In the genomic region with DNA sequence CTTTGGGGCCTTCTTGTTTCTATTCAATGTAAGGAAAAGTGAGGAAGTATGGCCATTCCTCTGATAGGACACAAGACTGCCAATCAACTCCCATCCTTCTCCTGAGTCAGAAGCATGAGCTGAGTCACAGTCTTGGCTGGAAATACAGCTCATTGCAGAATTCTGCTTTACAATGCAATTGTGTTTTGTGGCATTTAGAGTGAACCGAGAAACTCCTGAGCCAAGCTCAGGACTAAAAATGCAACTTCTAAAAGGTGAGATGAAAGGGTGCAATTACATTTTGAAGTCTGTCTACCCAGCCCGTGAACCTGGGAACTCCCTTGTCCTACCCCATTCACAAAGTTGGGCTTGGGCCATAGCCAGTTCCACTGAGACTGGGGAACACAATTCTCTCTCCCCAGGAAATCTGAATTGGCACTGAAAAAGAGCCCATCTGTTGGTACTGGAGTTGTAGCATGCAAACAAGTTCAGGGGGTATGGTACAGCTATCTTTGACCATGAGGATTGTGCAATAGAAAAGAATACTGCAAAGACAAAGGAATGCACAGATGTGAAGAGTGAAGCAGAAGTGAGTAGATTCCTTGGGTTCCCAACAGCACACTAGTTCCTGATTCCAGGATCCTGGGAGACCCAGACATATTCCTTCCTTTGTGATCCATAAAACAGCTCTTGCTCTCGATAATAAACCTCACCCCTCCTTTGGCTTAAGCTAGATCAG, we compare ENCODE assay signal across 10 cellular contexts. TPM values are rescaled to one million over a fixed set of nuclear protein-coding genes. Genes with fewer than 3 reads are reported as not detected.
DNase-seq lines count a peak whose midpoint lies in the region; ATAC-seq, FAIRE-seq and TF ChIP-seq lines count a peak whose summit lies in the region.
"Had no signal": no experiment of that assay in that cellular context is flagged by ENCODE, and none has a peak within 500 bp of the region (broad histone marks: within the 10 kb centered on the region; RNA-seq: fewer than 3 reads in every experiment).

No MANE protein-coding gene starts in this region.

- H3K9me2 ChIP-seq in MM.1S (replicated peaks; ENCODE audit: insufficient read depth, low read length): no peaks in the 10 kb centered on the region

- H3K9ac ChIP-seq in astrocyte (ENCODE audit: low read length) (no peak overlapping the region), mesenchymal stem cell (ENCODE audit: low read length) (peak overlapping the region; percentile 4), MM.1S (ENCODE audit: low read length) (no peak overlapping the region)
- H3K9ac ChIP-seq: parathyroid adenoma had no signal

- H3K27ac ChIP-seq in astrocyte (ENCODE audit: low read depth, low read length) (no peak overlapping the region), mesenchymal stem cell (ENCODE audit: low read length, poor library complexity, severe bottlenecking) (no peak overlapping the region), MM.1S (ENCODE audit: low read length) (no peak overlapping the region)
- H3K27ac ChIP-seq: parathyroid adenoma had no signal

- ATAC-seq in HG02623 (IDR thresholded peaks at IDR 0.05; ENCODE audit: unreplicated experiment): no peak

- H3K4me2 ChIP-seq in astrocyte (ENCODE audit: low read length) (no peak overlapping the region), mesenchymal stem cell (ENCODE audit: low read length, poor library complexity, severe bottlenecking) (no peak overlapping the region), MM.1S (ENCODE audit: low read depth, low read length) (no peak overlapping the region)

- H2AFZ ChIP-seq in astrocyte (ENCODE audit: low read depth, low read length) (no peak overlapping the region), mesenchymal stem cell (ENCODE audit: low read depth, low read length) (no peak overlapping the region), MM.1S (ENCODE audit: low read length) (no peak overlapping the region)
- H2AFZ ChIP-seq: parathyroid adenoma had no signal

- intact Hi-C loops in CD14-positive monocyte (cut with micrococcal nuclease): no loop called here

- H3K4me1 ChIP-seq in astrocyte (ENCODE audit: insufficient read depth, low read length): no peaks in the 10 kb centered on the region
- H3K4me1 ChIP-seq in mesenchymal stem cell (ENCODE audit: control insufficient read depth, insufficient read depth, low read depth, low read length): no peaks in the 10 kb centered on the region
- H3K4me1 ChIP-seq in MM.1S (ENCODE audit: low read length): no peaks in the 10 kb centered on the region
- H3K4me1 ChIP-seq: parathyroid adenoma had no signal

- no peaks in the 10 kb centered on the region for H3K79me1 ChIP-seq in mesenchymal stem cell (replicated peaks; ENCODE audit: low read length, poor library complexity, severe bottlenecking)

- WGBS in mesenchymal stem cell: 77% methylated on average over 1 of the region's 3 CpGs

- TF ChIP-seq CTCF in CD14-positive monocyte (IDR thresholded peaks at IDR 0.05) (no peak), astrocyte (IDR thresholded peaks at IDR 0.05; ENCODE audit: insufficient read depth, low read depth, low read length) (no peak), MM.1S (IDR thresholded peaks at IDR 0.05; ENCODE audit: low read length) (no peak)

- peak overlapping the region in 4 of 7 donors; percentile 7 to 81 (median 66) for H3K27ac Mint-ChIP-seq in CD14-positive monocyte
- H3K27ac Mint-ChIP-seq in astrocyte (ENCODE audit: unreplicated experiment): peak overlapping the region; percentile 34

- H2BK120ac ChIP-seq in mesenchymal stem cell (ENCODE audit: low read depth, low read length): no peak overlapping the region

- H3K9me3 Mint-ChIP-seq in CD14-positive monocyte: peaks cover 0 to 3% (median 3%) of the 10 kb centered on the region in 7 donors
- H3K9me3 Mint-ChIP-seq in astrocyte (ENCODE audit: unreplicated experiment): no peaks in the 10 kb centered on the region

- H4K20me1 ChIP-seq in astrocyte (ENCODE audit: insufficient read depth, low read length): no peaks in the 10 kb centered on the region
- H4K20me1 ChIP-seq in MM.1S (ENCODE audit: insufficient read depth, low read length): no peaks in the 10 kb centered on the region

- H3K14ac ChIP-seq in mesenchymal stem cell (ENCODE audit: low read length in 2 of 2): no peak overlapping the region

- no peak overlapping the region for H3K4ac ChIP-seq in mesenchymal stem cell (ENCODE audit: low read depth in 1 of 2, low read length in 2 of 2)

- no peak overlapping the region for H2BK5ac ChIP-seq in mesenchymal stem cell (ENCODE audit: low read depth, low read length, poor library complexity, severe bottlenecking)

- H3K18ac ChIP-seq in mesenchymal stem cell (ENCODE audit: low read depth in 1 of 2, low read length in 2 of 2): no peak overlapping the region

- no peak for DNase-seq in CD14-positive monocyte (ENCODE audit: low spot score)
- peak; percentile 80 for DNase-seq in HCEC 1CT
- peak; percentile 62 for DNase-seq in astrocyte (ENCODE audit: low read depth)
- DNase-seq in mesenchymal stem cell: peak; percentile 55
- no peak for DNase-seq in NCI-H2196 treated with DMSO at 0.1 percent for 48 hours (lab: John Stamatoyannopoulos, UW; ENCODE audit: unreplicated experiment)
- no peak for DNase-seq in MM.1S
- DNase-seq: activated gamma-delta T cell treated with Interleukin-2 at 50 U/mL for 16 hours, NCI-H82 had no signal

- H3K4me3 Mint-ChIP-seq in CD14-positive monocyte: no peak overlapping the region
- H3K4me3 Mint-ChIP-seq in astrocyte (ENCODE audit: unreplicated experiment): no peak overlapping the region

- no peak overlapping the region for H3K4me3 ChIP-seq in astrocyte (ENCODE audit: insufficient read depth, low read depth, low read length)
- no peak overlapping the region for H3K4me3 ChIP-seq in mesenchymal stem cell (ENCODE audit: insufficient read depth in 1 of 2, low read depth in 1 of 2, low read length in 2 of 2)
- no peak overlapping the region for H3K4me3 ChIP-seq in MM.1S (ENCODE audit: low read length)

- H3K4me1 Mint-ChIP-seq in CD14-positive monocyte (peaks cover 8% of the 10 kb centered on the region), astrocyte (ENCODE audit: low read depth, unreplicated experiment) (peaks cover 5% of the 10 kb centered on the region)

- H3K27me3 ChIP-seq in astrocyte (ENCODE audit: insufficient read depth, low read length) (no peaks in the 10 kb centered on the region), mesenchymal stem cell (ENCODE audit: control insufficient read depth in 1 of 2, insufficient read depth in 1 of 2, low read length in 2 of 2) (peaks cover 0 to 8% of the 10 kb centered on the region in 2 experiments), MM.1S (replicated peaks; ENCODE audit: insufficient read depth, low read length) (no peaks in the 10 kb centered on the region)

- H2BK12ac ChIP-seq in mesenchymal stem cell (ENCODE audit: low read length in 2 of 2): no peak overlapping the region

- H3K23ac ChIP-seq in mesenchymal stem cell (ENCODE audit: low read length in 2 of 2): no peak overlapping the region

- no peak overlapping the region for H4K91ac ChIP-seq in mesenchymal stem cell (ENCODE audit: low read length)

- H3K9me3 ChIP-seq in astrocyte (ENCODE audit: insufficient read depth, low read depth, low read length) (no peaks in the 10 kb centered on the region), mesenchymal stem cell (ENCODE audit: control insufficient read depth, low read length) (peaks cover 5% of the 10 kb centered on the region), MM.1S (replicated peaks; ENCODE audit: insufficient read depth, low read length) (no peaks in the 10 kb centered on the region)

- peak; percentile 100 for FAIRE-seq in astrocyte (lab: Jason Lieb, UNC)

- H4K8ac ChIP-seq in mesenchymal stem cell (ENCODE audit: low read length): no peak overlapping the region

- no peak overlapping the region for H2BK15ac ChIP-seq in mesenchymal stem cell (ENCODE audit: low read depth, poor library complexity, severe bottlenecking)

- no peaks in the 10 kb centered on the region for H3F3A ChIP-seq in MM.1S (ENCODE audit: insufficient read depth, low read length)

- H3K27me3 Mint-ChIP-seq in CD14-positive monocyte (ENCODE audit: low read depth in 3 of 3) (peaks cover 0 to 3% (median 0%) of the 10 kb centered on the region in 3 donors), astrocyte (ENCODE audit: low read depth, unreplicated experiment) (no peaks in the 10 kb centered on the region)

- H3K36me3 Mint-ChIP-seq in CD14-positive monocyte: peaks cover 64 to 73% of the 10 kb centered on the region in 2 donors
- H3K36me3 Mint-ChIP-seq in astrocyte (ENCODE audit: low read depth, unreplicated experiment): no peaks in the 10 kb centered on the region

- H3K36me3 ChIP-seq in astrocyte (ENCODE audit: insufficient read depth, low read length) (no peaks in the 10 kb centered on the region), mesenchymal stem cell (ENCODE audit: control insufficient read depth in 1 of 2, insufficient read depth in 2 of 2, low read depth in 1 of 2, low read length in 2 of 2) (no peaks in the 10 kb centered on the region), MM.1S (replicated peaks; ENCODE audit: insufficient read depth, low read length) (no peaks in the 10 kb centered on the region)

- H2AK5ac ChIP-seq in mesenchymal stem cell (ENCODE audit: low read length, severe bottlenecking): no peak overlapping the region

- no peaks in the 10 kb centered on the region for H3K79me2 ChIP-seq in astrocyte (ENCODE audit: insufficient read depth, low read length)
- no peaks in the 10 kb centered on the region for H3K79me2 ChIP-seq in MM.1S (ENCODE audit: low read length)
- H3K79me2 ChIP-seq: parathyroid adenoma had no signal

RNA-seq across cellular contexts. Expression of gene CTAG2, which starts 43.1 kb away (rescaled TPM):
- polyA plus RNA-seq in CD14-positive monocyte: not detected
- total RNA-seq in astrocyte: not detected in 2 replicates
- polyA plus RNA-seq in mesenchymal stem cell (2013, experiment 1 of 2): not detected
- not detected for polyA plus RNA-seq in mesenchymal stem cell (2013, experiment 2 of 2)

RNA-seq across cellular contexts. Expression of gene GAB3, which starts 54.4 kb away (rescaled TPM):
- polyA plus RNA-seq in CD14-positive monocyte: 1 to 10 TPM; 6.2 to 9.5 TPM
- total RNA-seq in astrocyte: 1.7 TPM in 2 replicates
- polyA plus RNA-seq in mesenchymal stem cell (2013, experiment 1 of 2): 2.8 TPM
- polyA plus RNA-seq in mesenchymal stem cell (2013, experiment 2 of 2): 2.4 TPM

Comparison
In these comparisons a context has a peak if more than half of its experiments do, and no peak if none do; other contexts are left out.
1. DNase-seq: peak in HCEC 1CT (single experiment), astrocyte (single experiment) and mesenchymal stem cell (single experiment); none in CD14-positive monocyte (single experiment), NCI-H2196 treated with DMSO at 0.1 percent for 48 hours (single experiment) and MM.1S (single experiment).